16 cellular contexts compared by ENCODE assay signal in the genomic region with DNA sequence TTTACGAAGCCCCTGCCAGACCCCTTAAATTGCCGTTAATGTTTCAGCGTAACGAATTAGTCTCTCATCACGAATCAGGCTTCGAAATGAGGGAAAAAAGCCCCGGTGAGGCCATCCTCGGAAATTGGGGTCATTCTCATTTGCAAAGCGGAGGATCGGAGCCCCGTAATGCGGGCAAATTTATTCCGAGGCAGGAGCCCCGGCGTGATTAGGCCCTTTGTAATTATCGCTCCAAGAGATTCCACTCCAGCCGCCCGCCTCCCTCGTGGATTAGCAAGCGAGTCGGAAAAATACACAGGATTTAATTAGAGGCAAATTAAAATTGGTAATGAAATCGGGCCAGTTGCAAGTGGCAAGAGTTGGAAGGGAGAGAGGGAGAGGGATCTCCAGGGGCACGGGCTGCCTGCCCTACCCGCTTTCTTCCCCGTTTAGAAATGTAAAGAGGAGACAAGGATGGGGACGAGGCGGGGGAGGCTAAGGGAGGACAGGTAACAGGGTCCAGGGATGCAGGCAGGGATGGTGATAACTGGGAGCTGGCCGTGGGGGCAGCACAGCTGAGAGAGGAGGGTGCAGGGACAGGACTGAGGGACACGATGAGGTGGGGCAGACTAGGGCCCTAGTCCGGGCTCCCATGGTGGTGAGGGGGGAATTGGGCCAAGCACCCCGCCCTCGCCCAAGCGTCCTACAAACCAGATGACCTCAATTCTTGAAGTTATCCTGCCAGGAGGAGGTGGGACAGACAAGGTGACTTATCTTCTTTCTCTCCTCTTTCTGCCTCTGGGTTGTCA. TPM values are rescaled to one million over a fixed set of nuclear protein-coding genes. Genes with fewer than 3 reads are reported as not detected.
DNase-seq lines count a peak whose midpoint lies in the region; TF ChIP-seq lines count a peak whose summit lies in the region.
"Had no signal": no experiment of that assay in that cellular context is flagged by ENCODE, and none has a peak within 500 bp of the region (broad histone marks: within the 10 kb centered on the region; RNA-seq: fewer than 3 reads in every experiment).

No MANE protein-coding gene starts in this region.

- intact Hi-C loops in Caco-2 (cut with micrococcal nuclease; ENCODE audit: unreplicated experiment), result loop anchor here (2.0 kb wide), 1 partner anchor 225 kb away; no protein-coding TSS in a partner anchor

- peaks cover 22% of the 10 kb centered on the region for H3K36me3 ChIP-seq in Caco-2 (ENCODE audit: control insufficient read depth, insufficient read depth, low read length)
- peaks cover 5% of the 10 kb centered on the region for H3K36me3 ChIP-seq in hepatocyte (replicated peaks; ENCODE audit: insufficient read depth, low read depth)
- peaks cover 3% of the 10 kb centered on the region for H3K36me3 ChIP-seq in effector memory CD4-positive, alpha-beta T cell (ENCODE audit: control insufficient read depth, insufficient read depth, low read length)

- WGBS in hepatocyte (ENCODE audit: low lambda C conversion rate, missing lambda C conversion rate), result 90% methylated on average over 33 of the region's 33 CpGs

- no peak overlapping the region for H3K4me3 ChIP-seq in Caco-2 (ENCODE audit: low read depth, low read length)
- no peak overlapping the region for H3K4me3 ChIP-seq in hepatocyte
- H3K4me3 ChIP-seq in effector memory CD4-positive, alpha-beta T cell (ENCODE audit: insufficient read depth, low read depth, low read length, poor library complexity, severe bottlenecking), result no peak overlapping the region
- H3K4me3 ChIP-seq: BLaER1 treated with 17β-estradiol and CSF1 and Interleukin-3, amounts not matched to agents 10 nM and 100 nM; K562 had no signal

- H3K27ac Mint-ChIP-seq in Caco-2 (ENCODE audit: unreplicated experiment) (peak overlapping the region; percentile 71), HFFc6 (peak overlapping the region; percentile 69)
- H3K27ac Mint-ChIP-seq: CD4-positive, CD25-positive, alpha-beta regulatory T cell; H9 had no signal

- POLR2A ChIA-PET in Caco-2 (lab: Charles Lee), result no interaction called here

- H3K27me3 Mint-ChIP-seq in Caco-2 (ENCODE audit: insufficient read depth, unreplicated experiment) (no peaks in the 10 kb centered on the region), HFFc6 (ENCODE audit: insufficient read depth) (no peaks in the 10 kb centered on the region; the same call in 1 of the 2 replicates)
- H3K27me3 Mint-ChIP-seq: CD4-positive, CD25-positive, alpha-beta regulatory T cell had no signal

- H3K4me1 ChIP-seq in Caco-2 (no peaks in the 10 kb centered on the region), hepatocyte (ENCODE audit: insufficient read depth) (peaks cover 12% of the 10 kb centered on the region)
- no peaks in the 10 kb centered on the region for H3K4me1 ChIP-seq in effector memory CD4-positive, alpha-beta T cell (ENCODE audit: control insufficient read depth, insufficient read depth, low read length, poor library complexity, severe bottlenecking)

- no peak overlapping the region for H3K4me2 ChIP-seq in hepatocyte
- H3K4me2 ChIP-seq: BLaER1 treated with 17β-estradiol and CSF1 and Interleukin-3, amounts not matched to agents 10 nM and 100 nM had no signal

- H3K9me3 Mint-ChIP-seq in Caco-2 (ENCODE audit: unreplicated experiment) (no peaks in the 10 kb centered on the region), HFFc6 (no peaks in the 10 kb centered on the region)
- H3K9me3 Mint-ChIP-seq: CD4-positive, CD25-positive, alpha-beta regulatory T cell; H9 had no signal

- H3K36me3 Mint-ChIP-seq in Caco-2 (ENCODE audit: insufficient read depth, unreplicated experiment) (peaks cover 89% of the 10 kb centered on the region), HFFc6 (ENCODE audit: low read depth) (no peaks in the 10 kb centered on the region)

- DNase-seq in Caco-2 (no peak), HFFc6 (no peak), hepatocyte (ENCODE audit: low spot score) (no peak), retina (peak; percentile 78), NCI-H1048 (lab: John Stamatoyannopoulos, UW) (no peak), NCI-H69 (lab: John Stamatoyannopoulos, UW) (no peak)
- DNase-seq in effector memory CD4-positive, alpha-beta T cell, result no peak
- DNase-seq: ACHN; Calu3; CD4-positive, CD25-positive, alpha-beta regulatory T cell; DMS 273 treated with DMSO at 0.1 percent for 48 hours; GOT3; H9 had no signal

- BruUV-seq in Caco-2 (replicated peaks; lab: Mats Ljungman, UMichigan), result no TSS peak

- H4K20me1 ChIP-seq in hepatocyte (ENCODE audit: insufficient read depth, poor library complexity, severe bottlenecking), result peaks cover 4% of the 10 kb centered on the region

- no peaks in the 10 kb centered on the region for H3K9me3 ChIP-seq in Caco-2
- no peaks in the 10 kb centered on the region for H3K9me3 ChIP-seq in hepatocyte (ENCODE audit: low read depth)
- H3K9me3 ChIP-seq in effector memory CD4-positive, alpha-beta T cell (ENCODE audit: control insufficient read depth, low read length), result no peaks in the 10 kb centered on the region
- H3K9me3 ChIP-seq: BLaER1 treated with 17β-estradiol and CSF1 and Interleukin-3, amounts not matched to agents 10 nM and 100 nM had no signal

- no peak for TF ChIP-seq CTCF in Caco-2 (IDR thresholded peaks at IDR 0.05; ENCODE audit: insufficient read depth in 1 of 2, low read depth in 1 of 2, low read length in 1 of 2, severe bottlenecking in 1 of 2, unreplicated experiment in 1 of 2)
- TF ChIP-seq CTCF in HFFc6 (IDR thresholded peaks at IDR 0.05), result no peak
- no peak for TF ChIP-seq CTCF in hepatocyte (IDR thresholded peaks at IDR 0.05; ENCODE audit: poor library complexity)

- peak overlapping the region; percentile 42 for H3K27ac ChIP-seq in hepatocyte
- no peak overlapping the region for H3K27ac ChIP-seq in effector memory CD4-positive, alpha-beta T cell (ENCODE audit: insufficient read depth, low read length, poor library complexity, severe bottlenecking)
- H3K27ac ChIP-seq: BLaER1 treated with 17β-estradiol and CSF1 and Interleukin-3, amounts not matched to agents 10 nM and 100 nM had no signal

- peak overlapping the region; percentile 35 for H3K4me3 Mint-ChIP-seq in Caco-2 (ENCODE audit: unreplicated experiment)
- no peak overlapping the region for H3K4me3 Mint-ChIP-seq in HFFc6
- H3K4me3 Mint-ChIP-seq: CD4-positive, CD25-positive, alpha-beta regulatory T cell; H9 had no signal

- CTCF ChIA-PET in Caco-2 (lab: Charles Lee), result interaction anchor here (0.6 kb wide), 1 partner anchor 90 kb away, joined by 3 read pairs; no protein-coding TSS in a partner anchor

- no peak overlapping the region for H2AFZ ChIP-seq in hepatocyte

- H3K27me3 ChIP-seq in Caco-2 (replicated peaks; ENCODE audit: control insufficient read depth, insufficient read depth, low read length) (no peaks in the 10 kb centered on the region), hepatocyte (no peaks in the 10 kb centered on the region)
- no peaks in the 10 kb centered on the region for H3K27me3 ChIP-seq in effector memory CD4-positive, alpha-beta T cell (replicated peaks; ENCODE audit: control insufficient read depth, insufficient read depth, low read length, poor library complexity, severe bottlenecking)
- H3K27me3 ChIP-seq: BLaER1 treated with 17β-estradiol and CSF1 and Interleukin-3, amounts not matched to agents 10 nM and 100 nM had no signal

- peaks cover 3% of the 10 kb centered on the region for H3K79me2 ChIP-seq in hepatocyte

- H3K4me1 Mint-ChIP-seq in Caco-2 (ENCODE audit: low read depth, unreplicated experiment), result peaks cover 24% of the 10 kb centered on the region
- peaks cover 19% of the 10 kb centered on the region for H3K4me1 Mint-ChIP-seq in HFFc6 (ENCODE audit: low read depth)

- H3K9me2 ChIP-seq in hepatocyte (replicated peaks; ENCODE audit: insufficient read depth), result no peaks in the 10 kb centered on the region

RNA-seq across cellular contexts. Expression of a gene that starts 44.6 kb away (rescaled TPM):
- 0.51 TPM in 1 of 2 replicates, not detected in the other for total RNA-seq in Caco-2 (2022)
- total RNA-seq in HFFc6 (2021; fragmentation: NEBNext Ultra II Directional; extraction: Animal tissue kit (Norgen Biotek cat#: 25700)), result under 1 TPM in 2 of 6 experiments, not detected in 4; 0.38 to 0.96 TPM
- total RNA-seq in hepatocyte, result 106 and 115 TPM in 2 replicates
- polyA plus RNA-seq in hepatocyte, result 28.2 and 45.2 TPM in 2 replicates
- total RNA-seq: A172; CD4-positive, CD25-positive, alpha-beta regulatory T cell; K562 had no signal
- polyA plus RNA-seq: CD4-positive, CD25-positive, alpha-beta regulatory T cell; K562 had no signal

RNA-seq across cellular contexts. Expression of a gene that starts 47.5 kb away (rescaled TPM):
- total RNA-seq in Caco-2 (2022) (108 and 117 TPM in 2 replicates), hepatocyte (18.0 and 24.3 TPM in 2 replicates)
- 10 to 100 TPM; 17.9 to 24.4 (median 24.0) TPM for total RNA-seq in HFFc6 (2021; fragmentation: NEBNext Ultra II Directional; extraction: Animal tissue kit (Norgen Biotek cat#: 25700))
- polyA plus RNA-seq in hepatocyte, result 79.9 and 87.8 TPM in 2 replicates

Comparison
In these comparisons a context has a peak if more than half of its experiments do, and no peak if none do; other contexts are left out.
1. RNA of a gene that starts 44.6 kb away (total RNA-seq): 106 to 115 TPM in hepatocyte; 0.51 TPM in Caco-2 and 0.38 to 0.96 TPM in HFFc6; every median in the first group is over 10 times any median in the second.